7 cellular contexts compared by ENCODE assay signal in genomic region chr9:70080481-70081119, GRCh38. TPM values are rescaled to one million over a fixed set of nuclear protein-coding genes. Genes with fewer than 3 reads are reported as not detected.
A peak's percentile ranks its signal among the peaks of the same experiment; 100 is the strongest.
DNase-seq lines count a peak whose midpoint lies in the region; ATAC-seq and TF ChIP-seq lines count a peak whose summit lies in the region.

No MANE protein-coding gene starts in this region.

- ATAC-seq in thoracic aorta (ENCODE audit: insufficient number of reproducible peaks, low FRiP score, low read depth) (peak; percentile 56), HG03457 (IDR thresholded peaks at IDR 0.05; ENCODE audit: unreplicated experiment) (no peak), GM21723 (IDR thresholded peaks at IDR 0.05; ENCODE audit: unreplicated experiment) (no peak)

- TF ChIP-seq CTCF in left ventricle myocardium inferior (IDR thresholded peaks at IDR 0.05; ENCODE audit: borderline replicate concordance): no peak
- TF ChIP-seq CTCF in thoracic aorta (IDR thresholded peaks at IDR 0.05): no peak

- no peaks in the 10 kb centered on the region for H3K9me3 ChIP-seq in left ventricle myocardium inferior (replicated peaks)
- no peaks in the 10 kb centered on the region for H3K9me3 ChIP-seq in thoracic aorta

- peaks cover 66% of the 10 kb centered on the region for H3K4me1 ChIP-seq in left ventricle myocardium inferior
- H3K4me1 ChIP-seq in thoracic aorta (ENCODE audit: control insufficient read depth in 1 of 2, low read depth in 2 of 2): peaks cover 12 to 52% of the 10 kb centered on the region in 2 donors

- H3K27me3 ChIP-seq in left ventricle myocardium inferior (ENCODE audit: low read depth): no peaks in the 10 kb centered on the region
- no peaks in the 10 kb centered on the region for H3K27me3 ChIP-seq in thoracic aorta (replicated peaks; ENCODE audit: insufficient read depth)

- H3K27ac ChIP-seq in left ventricle myocardium inferior (replicated peaks) (peak overlapping the region; percentile 77), thoracic aorta (peak overlapping the region; percentile 60 to 66)

- H3K36me3 ChIP-seq in left ventricle myocardium inferior (no peaks in the 10 kb centered on the region), thoracic aorta (no peaks in the 10 kb centered on the region)

- peak; percentile 94 for DNase-seq in LHCN-M2 (ENCODE audit: low read depth)
- DNase-seq in SK-N-DZ (ENCODE audit: low spot score): peak; percentile 24
- DNase-seq in left ventricle myocardium inferior: no peak
- no peak for DNase-seq in thoracic aorta (ENCODE audit: low spot score)
- DNase-seq in NOMO-1 treated with dmso at 0.1 percent for 144 hours (lab: John Stamatoyannopoulos, UW; ENCODE audit: unreplicated experiment): no peak

- H3K4me3 ChIP-seq in left ventricle myocardium inferior: no peak overlapping the region
- no peak overlapping the region for H3K4me3 ChIP-seq in thoracic aorta

- intact Hi-C loops in left ventricle myocardium inferior (cut with micrococcal nuclease): no loop called here

RNA-seq across cellular contexts. Expression of gene MAMDC2, which starts 37.0 kb away (rescaled TPM):
- total RNA-seq in LHCN-M2 (2014; rRNA removed): 42.1 and 53.2 TPM in 2 replicates
- polyA plus RNA-seq in LHCN-M2 (2012): 19.7 TPM
- polyA plus RNA-seq in SK-N-DZ (2014; cell fraction: cytosol; rRNA removed): 1.4 and 1.9 TPM in 2 replicates
- 1.6 and 2.5 TPM in 2 replicates for polyA plus RNA-seq in SK-N-DZ (2014; cell fraction: nucleus; rRNA removed)
- 9.0 TPM for total RNA-seq in left ventricle myocardium inferior
- total RNA-seq in thoracic aorta: 10 to 100 TPM; 25.4 to 29.0 TPM

Comparison
In these comparisons a context has a peak if more than half of its experiments do, and no peak if none do; other contexts are left out.
1. DNase-seq: peak in LHCN-M2 (single experiment) and SK-N-DZ (single experiment); none in left ventricle myocardium inferior (single experiment), thoracic aorta (single experiment) and NOMO-1 treated with dmso at 0.1 percent for 144 hours (single experiment).